Comparison of ENCODE assay signal across 8 cellular contexts in genomic region chr7:43076189-43076605, GRCh38. TPM values are rescaled to one million over a fixed set of nuclear protein-coding genes. Genes with fewer than 3 reads are reported as not detected.
A peak's percentile ranks its signal among the peaks of the same experiment; 100 is the strongest.
DNase-seq lines count a peak whose midpoint lies in the region; ATAC-seq and TF ChIP-seq lines count a peak whose summit lies in the region.

No MANE protein-coding gene starts in this region.

- no peaks in the 10 kb centered on the region for H3K36me3 Mint-ChIP-seq in activated T-cell treated with anti-CD3 and anti-CD28 coated beads, Interleukin-2, amount 50 U/mL, for 24 hours (ENCODE audit: low read depth)

- TF ChIP-seq CTCF in heart left ventricle (IDR thresholded peaks at IDR 0.05): no peak

- no peak overlapping the region for H3K4me3 Mint-ChIP-seq in activated T-cell treated with anti-CD3 and anti-CD28 coated beads, Interleukin-2, amount 50 U/mL, for 24 hours

- ATAC-seq in HG02623 (IDR thresholded peaks at IDR 0.05; ENCODE audit: unreplicated experiment) (peak; percentile 39), heart left ventricle (no peak), GM18858 (IDR thresholded peaks at IDR 0.05; ENCODE audit: unreplicated experiment) (no peak), GM21515 (IDR thresholded peaks at IDR 0.05; ENCODE audit: unreplicated experiment) (no peak)

- no peaks in the 10 kb centered on the region for H3K9me3 ChIP-seq in heart left ventricle

- peaks cover 0 to 29% (median 0%) of the 10 kb centered on the region in 9 donors for H3K27me3 ChIP-seq in heart left ventricle

- H3K4me1 ChIP-seq in heart left ventricle: no peaks in the 10 kb centered on the region

- no peak overlapping the region for H3K27ac Mint-ChIP-seq in activated T-cell treated with anti-CD3 and anti-CD28 coated beads, Interleukin-2, amount 50 U/mL, for 24 hours

- H3K4me1 Mint-ChIP-seq in activated T-cell treated with anti-CD3 and anti-CD28 coated beads, Interleukin-2, amount 50 U/mL, for 24 hours (ENCODE audit: low read depth): peaks cover 10% of the 10 kb centered on the region

- no peaks in the 10 kb centered on the region for H3K9me3 Mint-ChIP-seq in activated T-cell treated with anti-CD3 and anti-CD28 coated beads, Interleukin-2, amount 50 U/mL, for 24 hours

- peaks cover 50% of the 10 kb centered on the region for H3K27me3 Mint-ChIP-seq in activated T-cell treated with anti-CD3 and anti-CD28 coated beads, Interleukin-2, amount 50 U/mL, for 24 hours

- no peak for TF ChIP-seq POLR2A in heart left ventricle (IDR thresholded peaks at IDR 0.05)

- intact Hi-C loops in heart left ventricle (cut with DNase I): no loop called here

- H3K36me3 ChIP-seq in heart left ventricle: no peaks in the 10 kb centered on the region

- no peak overlapping the region for H3K27ac ChIP-seq in heart left ventricle

- no peak overlapping the region for H3K4me3 ChIP-seq in heart left ventricle

- peak; percentile 29 for DNase-seq in activated T-cell treated with anti-CD3 and anti-CD28 coated beads, Interleukin-2, amount 50 U/mL, for 24 hours
- no peak for DNase-seq in activated T-cell treated with anti-CD3 and anti-CD28 coated beads, Interleukin-2, amount 50 U/mL, for 1 hour
- DNase-seq in T1000 (lab: John Stamatoyannopoulos, UW) (peak; percentile 19), heart left ventricle (no peak)
- DNase-seq in stimulated activated CD4-positive, alpha-beta T cell treated with anti-CD3 and anti-CD28 coated beads, TNF-alpha, amount 100 ng/mL, for 48 hours (ENCODE audit: low read depth in 3 of 3): peak in 2 of 3 donors; percentile 4

- 79 to 84% (median 82%) methylated on average over 5 of the region's 5 CpGs for WGBS in heart left ventricle, 4 donors

RNA-seq across cellular contexts. Expression of gene HECW1, which starts 36.2 kb away (rescaled TPM):
- total RNA-seq in heart left ventricle: under 1 TPM in 1 of 9 donors, not detected in 8; 0.23 TPM
- polyA plus RNA-seq in heart left ventricle: not detected

Comparison
In these comparisons a context has a peak if more than half of its experiments do, and no peak if none do; other contexts are left out.
1. DNase-seq: peak in activated T-cell treated with anti-CD3 and anti-CD28 coated beads, Interleukin-2, amount 50 U/mL, for 24 hours (single experiment), T1000 (single experiment) and stimulated activated CD4-positive, alpha-beta T cell treated with anti-CD3 and anti-CD28 coated beads, TNF-alpha, amount 100 ng/mL, for 48 hours (2 of 3); none in activated T-cell treated with anti-CD3 and anti-CD28 coated beads, Interleukin-2, amount 50 U/mL, for 1 hour (single experiment) and heart left ventricle (0 of 5).